In the genomic region with DNA sequence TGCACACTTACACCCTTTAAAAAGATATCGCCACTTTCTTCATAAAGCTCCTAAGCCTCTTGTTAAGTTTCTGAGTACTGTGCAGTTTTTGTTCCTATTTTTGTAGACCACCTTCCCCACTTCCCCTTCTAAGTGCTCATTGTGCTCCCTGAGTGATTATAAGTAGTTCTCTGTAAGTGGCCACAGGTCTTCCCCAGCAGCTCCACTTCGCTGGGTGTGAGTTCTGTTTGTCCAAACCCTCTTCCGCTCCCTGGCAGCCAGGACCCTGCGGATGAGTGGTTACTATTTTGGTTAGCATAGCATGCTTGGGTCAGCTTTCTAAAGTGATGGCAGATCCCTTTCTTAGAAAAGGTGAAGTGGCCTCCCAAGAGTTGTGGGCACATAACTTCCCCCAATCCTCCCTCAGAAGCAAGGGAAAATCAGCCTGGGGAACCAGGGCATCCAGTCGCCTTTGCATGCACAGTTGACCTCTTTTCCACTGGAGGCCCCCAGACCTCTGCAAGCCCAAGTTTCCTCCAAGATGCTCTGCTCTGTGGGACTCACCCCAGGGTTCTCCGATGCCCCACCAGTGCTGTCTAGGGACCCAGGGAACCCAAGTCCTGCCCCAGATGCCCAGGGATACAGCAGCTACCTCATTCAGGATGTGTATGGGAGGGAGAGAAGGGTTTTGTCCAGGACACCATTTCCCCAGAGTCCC, we compare ENCODE assay signal across 9 cellular contexts.
DNase-seq lines count a peak whose midpoint lies in the region; ATAC-seq, FAIRE-seq and TF ChIP-seq lines count a peak whose summit lies in the region.
"Had no signal": no experiment of that assay in that cellular context is flagged by ENCODE, and none has a peak within 500 bp of the region (broad histone marks: within the 10 kb centered on the region; RNA-seq: fewer than 3 reads in every experiment).

No MANE protein-coding gene starts in this region.

- H3K9me3 ChIP-seq in lung (ENCODE audit: control insufficient read depth in 2 of 2, insufficient read depth in 1 of 2, low read length in 1 of 2): no peaks in the 10 kb centered on the region

- 29 to 51% methylated on average over 6 of the region's 6 CpGs for WGBS in lung, 2 donors

- TF ChIP-seq CTCF in lung (IDR thresholded peaks at IDR 0.05; ENCODE audit: control extremely low read depth, extremely low read depth): no peak

- no peak overlapping the region for H3K4me3 ChIP-seq in lung
- H3K4me3 ChIP-seq: SK-N-MC had no signal

- ATAC-seq in HG02610 (IDR thresholded peaks at IDR 0.05; ENCODE audit: unreplicated experiment): peak; percentile 79
- peak; percentile 16 for ATAC-seq in lung (ENCODE audit: insufficient read depth, low FRiP score)

- H3K36me3 ChIP-seq in lung (ENCODE audit: control insufficient read depth in 2 of 2, insufficient read depth in 2 of 2, low read length in 2 of 2): no peaks in the 10 kb centered on the region

- FAIRE-seq in RCC 7860 (lab: Jason Lieb, UNC): no peak

- DNase-seq in GM19238 (ENCODE audit: insufficient read length, low spot score) (peak; percentile 12), KG1 (lab: John Stamatoyannopoulos, UW) (peak; percentile 72), lung (ENCODE audit: low spot score) (no peak), RCC 7860 (ENCODE audit: low spot score) (no peak), NCI-H510A (lab: John Stamatoyannopoulos, UW) (no peak), cerebellum (ENCODE audit: low spot score) (no peak)
- no peak for DNase-seq in stimulated activated naive CD4-positive, alpha-beta T cell (lab: John Stamatoyannopoulos, UW)

- H3K4me1 ChIP-seq in lung (ENCODE audit: control insufficient read depth in 2 of 2, insufficient read depth in 2 of 2, low read length in 2 of 2): peaks cover 0 to 4% of the 10 kb centered on the region in 2 donors

- H3K27me3 ChIP-seq in lung (ENCODE audit: control insufficient read depth, insufficient read depth): no peaks in the 10 kb centered on the region

- no peak overlapping the region for H3K27ac ChIP-seq in lung (ENCODE audit: low read depth in 1 of 2, low read length in 1 of 2)
- H3K27ac ChIP-seq: SK-N-MC had no signal

Comparison
In these comparisons a context has a peak if more than half of its experiments do, and no peak if none do; other contexts are left out.
1. DNase-seq: peak in GM19238 (single experiment) and KG1 (single experiment); none in lung (single experiment), RCC 7860 (single experiment), NCI-H510A (single experiment), stimulated activated naive CD4-positive, alpha-beta T cell (0 of 6) and cerebellum (single experiment).